In genomic region chr1:228162286-228163003, GRCh38 we compare ENCODE assay signal across 11 cellular contexts. TPM values are rescaled to one million over a fixed set of nuclear protein-coding genes. Genes with fewer than 3 reads are reported as not detected.
DNase-seq lines count a peak whose midpoint lies in the region; ATAC-seq and TF ChIP-seq lines count a peak whose summit lies in the region.
"Had no signal": no experiment of that assay in that cellular context is flagged by ENCODE, and none has a peak within 500 bp of the region (broad histone marks: within the 10 kb centered on the region; RNA-seq: fewer than 3 reads in every experiment).

No MANE protein-coding gene starts in this region.

- H3K9ac ChIP-seq in PC-3 (ENCODE audit: low read length) = no peak overlapping the region

- H3K79me2 ChIP-seq in PC-3 (ENCODE audit: low read length) = peaks cover 7% of the 10 kb centered on the region

- H3K4me1 ChIP-seq in PC-3 (ENCODE audit: insufficient read depth, low read length) (peaks cover 18% of the 10 kb centered on the region), esophagus (ENCODE audit: control insufficient read depth in 2 of 2, insufficient read depth in 2 of 2, low read length in 1 of 2) (peaks cover 20 to 26% of the 10 kb centered on the region in 2 donors), ovary (ENCODE audit: insufficient read depth) (peaks cover 17% of the 10 kb centered on the region)

- H3K9me3 Mint-ChIP-seq in CD4-positive, alpha-beta T cell = no peaks in the 10 kb centered on the region

- H3K36me3 ChIP-seq in PC-3 (ENCODE audit: low read depth, low read length) (no peaks in the 10 kb centered on the region), esophagus (ENCODE audit: control insufficient read depth in 2 of 2, insufficient read depth in 2 of 2, low read length in 1 of 2) (no peaks in the 10 kb centered on the region), ovary (no peaks in the 10 kb centered on the region)

- BruUV-seq in PC-3 (replicated peaks; lab: Mats Ljungman, UMichigan) = no TSS peak

- TF ChIP-seq EP300 in ovary (IDR thresholded peaks at IDR 0.05) = no peak

- no peak for DNase-seq in CD4-positive, alpha-beta T cell
- DNase-seq in PC-3 = peak; percentile 16
- peak in 3 of 5 donors; percentile 54 to 59 (median 56) for DNase-seq in ovary
- DNase-seq in NCI-H2171 (lab: John Stamatoyannopoulos, UW) = no peak
- no peak for DNase-seq in activated gamma-delta T cell treated with Interleukin-2 at 50 U/mL for 16 hours
- no peak for DNase-seq in NCI-H345 (lab: John Stamatoyannopoulos, UW)
- DNase-seq: activated CD8-positive, alpha-beta memory T cell treated with anti-CD3 and anti-CD28 coated beads for 24 hours; MM.1S; RPMI8226 had no signal

- H3K9me3 ChIP-seq in CD4-positive, alpha-beta T cell (ENCODE audit: control insufficient read depth, low read length) = no peaks in the 10 kb centered on the region
- no peaks in the 10 kb centered on the region for H3K9me3 ChIP-seq in PC-3 (ENCODE audit: low read length)
- H3K9me3 ChIP-seq in esophagus (ENCODE audit: control insufficient read depth in 2 of 2, insufficient read depth in 1 of 2, low read depth in 1 of 2, low read length in 1 of 2) = no peaks in the 10 kb centered on the region
- no peaks in the 10 kb centered on the region for H3K9me3 ChIP-seq in ovary

- H3K36me3 Mint-ChIP-seq in CD4-positive, alpha-beta T cell (ENCODE audit: low read depth) = peaks cover 14% of the 10 kb centered on the region

- no peak for TF ChIP-seq CTCF in CD4-positive, alpha-beta T cell (IDR thresholded peaks at IDR 0.05)
- TF ChIP-seq CTCF in PC-3 (conservative IDR thresholded peaks at IDR 0.05; ENCODE audit: low read depth, low read length) = no peak
- TF ChIP-seq CTCF in ovary (IDR thresholded peaks at IDR 0.05) = no peak

- H3F3A ChIP-seq in PC-3 (ENCODE audit: low read length, unreplicated experiment) = no peaks in the 10 kb centered on the region

- H4K20me1 ChIP-seq in PC-3 (ENCODE audit: low read length) = no peaks in the 10 kb centered on the region

- no peak overlapping the region for H3K4me2 ChIP-seq in PC-3 (ENCODE audit: low read length)

- no peaks in the 10 kb centered on the region for H3K9me2 ChIP-seq in PC-3 (replicated peaks; ENCODE audit: low read length)

- no peaks in the 10 kb centered on the region for H3K27me3 Mint-ChIP-seq in CD4-positive, alpha-beta T cell

- H3K4me3 ChIP-seq in PC-3 (ENCODE audit: low read length) (no peak overlapping the region), esophagus (ENCODE audit: low read depth in 1 of 2, low read length in 2 of 2) (no peak overlapping the region), ovary (no peak overlapping the region)

- ATAC-seq in CD4-positive, alpha-beta T cell (ENCODE audit: poor library complexity) = no peak
- ATAC-seq in PC-3 = no peak
- no peak for ATAC-seq in HG03378 (IDR thresholded peaks at IDR 0.05; ENCODE audit: unreplicated experiment)

- H3K4me3 Mint-ChIP-seq in CD4-positive, alpha-beta T cell = no peak overlapping the region

- intact Hi-C loops in CD4-positive, alpha-beta T cell (cut with DNase I, micrococcal nuclease) = no loop called here
- intact Hi-C loops in PC-3 (cut with micrococcal nuclease) (loop anchor here (10.0 kb wide), 1 partner anchor 378 kb away; no protein-coding TSS in a partner anchor), ovary (cut with DNase I) (loop anchor here in 2 of 4 donors (1.0 to 10.0 kb wide), 2 partner anchors 242 to 711 kb away; partner anchors contain the start of gene TRIM11 (in 1 of the 2))

- CTCF ChIA-PET in CD4-positive, alpha-beta T cell (lab: Charles Lee) = interaction anchor here (2.3 kb wide), 1 partner anchor 32 kb away, joined by 7 read pairs; no protein-coding TSS in a partner anchor
- CTCF ChIA-PET in PC-3 (lab: Charles Lee) = no interaction called here

- H2AFZ ChIP-seq in PC-3 (ENCODE audit: low read length) = no peak overlapping the region

- TF ChIP-seq POLR2A in ovary (IDR thresholded peaks at IDR 0.05) = no peak

- peak overlapping the region; percentile 98 for H3K27ac Mint-ChIP-seq in CD4-positive, alpha-beta T cell

- H3K4me1 Mint-ChIP-seq in CD4-positive, alpha-beta T cell (ENCODE audit: low read depth) = peaks cover 38% of the 10 kb centered on the region

- peak overlapping the region; percentile 26 for H3K27ac ChIP-seq in CD4-positive, alpha-beta T cell (ENCODE audit: low read depth, low read length)
- H3K27ac ChIP-seq in PC-3 (ENCODE audit: low read length) = no peak overlapping the region
- peak overlapping the region; percentile 36 to 95 for H3K27ac ChIP-seq in esophagus (ENCODE audit: low read depth in 2 of 2, low read length in 1 of 2)
- no peak overlapping the region for H3K27ac ChIP-seq in ovary

- POLR2A ChIA-PET in CD4-positive, alpha-beta T cell (lab: Charles Lee) = interaction anchor here (1.0 to 2.0 kb wide), 4 partner anchors 10 to 80 kb away, joined by 3 to 7 read pairs (median 4); partner anchors contain the start of genes ARF1 and GUK1
- POLR2A ChIA-PET in PC-3 (lab: Charles Lee; ENCODE audit: unreplicated experiment) = no interaction called here

- H3K27me3 ChIP-seq in CD4-positive, alpha-beta T cell (ENCODE audit: control insufficient read depth, insufficient read depth, low read length) = no peaks in the 10 kb centered on the region
- H3K27me3 ChIP-seq in PC-3 (ENCODE audit: low read length) (no peaks in the 10 kb centered on the region), esophagus (ENCODE audit: control insufficient read depth in 1 of 2, insufficient read depth in 2 of 2, low read length in 2 of 2) (no peaks in the 10 kb centered on the region), ovary (no peaks in the 10 kb centered on the region)

- 21 to 23% methylated on average over 14 of the region's 14 CpGs for WGBS in esophagus, 2 donors
- WGBS in ovary, 3 donors = 15 to 23% (median 22%) methylated on average over 9 to 14 of the region's 14 CpGs

RNA-seq across cellular contexts. Expression of gene IBA57, which starts 3.2 kb away (rescaled TPM):
- total RNA-seq in CD4-positive, alpha-beta T cell = 10 to 100 TPM; 19.7 to 19.9 TPM
- total RNA-seq in PC-3 (2014; rRNA removed) (13.3 and 18.3 TPM in 2 replicates), ovary (10 to 100 TPM in 4 of 7 donors, 1 to 10 TPM in 3; 3.7 to 14.5 (median 11.1) TPM)
- polyA plus RNA-seq in esophagus (1 to 10 TPM; 1.5 to 3.5 TPM), ovary (1 to 10 TPM; 2.8 to 5.8 TPM)

RNA-seq across cellular contexts. Expression of gene GJC2, which starts 12.7 kb away (rescaled TPM):
- total RNA-seq in CD4-positive, alpha-beta T cell = 1 to 10 TPM; 2.1 to 2.4 TPM
- 1.2 and 2.2 TPM in 2 replicates for total RNA-seq in PC-3 (2014; rRNA removed)
- polyA plus RNA-seq in esophagus = under 1 TPM; 0.57 to 0.64 TPM
- 10 to 100 TPM in 2 of 7 donors, 1 to 10 TPM in 5; 2.2 to 12.6 (median 8.0) TPM for total RNA-seq in ovary
- polyA plus RNA-seq in ovary = 1 to 10 TPM in 1 of 2 donors, under 1 TPM in 1; 0.18 to 2.3 TPM

RNA-seq across cellular contexts. Expression of gene GUK1, which starts 22.4 kb away (rescaled TPM):
- 100 to 1,000 TPM; 373 to 378 TPM for total RNA-seq in CD4-positive, alpha-beta T cell
- 996 and 1,117 TPM in 2 replicates for total RNA-seq in PC-3 (2014; rRNA removed)
- 100 to 1,000 TPM; 299 to 484 TPM for polyA plus RNA-seq in esophagus
- 100 to 1,000 TPM; 129 to 256 (median 171) TPM for total RNA-seq in ovary
- polyA plus RNA-seq in ovary = 100 to 1,000 TPM in 1 of 2 donors, 10 to 100 TPM in 1; 17.7 to 228 TPM

RNA-seq across cellular contexts. Expression of gene OBSCN, which starts 45.4 kb away (rescaled TPM):
- total RNA-seq in CD4-positive, alpha-beta T cell = 10 to 100 TPM; 80.8 to 82.2 TPM
- 29.1 and 42.7 TPM in 2 replicates for total RNA-seq in PC-3 (2014; rRNA removed)
- polyA plus RNA-seq in esophagus = 10 to 100 TPM in 1 of 2 donors, 1 to 10 TPM in 1; 7.7 to 20.6 TPM
- total RNA-seq in ovary = 10 to 100 TPM; 21.7 to 37.1 (median 29.9) TPM
- polyA plus RNA-seq in ovary = 10 to 100 TPM in 1 of 2 donors, 1 to 10 TPM in 1; 3.5 to 11.9 TPM

RNA-seq across cellular contexts. Expression of gene MRPL55, which starts 53.3 kb away (rescaled TPM):
- 100 to 1,000 TPM; 120 to 128 TPM for total RNA-seq in CD4-positive, alpha-beta T cell
- total RNA-seq in PC-3 (2014; rRNA removed) = 343 and 375 TPM in 2 replicates
- polyA plus RNA-seq in esophagus = 10 to 100 TPM; 87.0 to 94.9 TPM
- 10 to 100 TPM; 36.4 to 98.5 (median 43.3) TPM for total RNA-seq in ovary
- 10 to 100 TPM; 14.6 to 87.5 TPM for polyA plus RNA-seq in ovary

Comparison
In these comparisons a context has a peak if more than half of its experiments do, and no peak if none do; other contexts are left out.
1. DNase-seq: peak in PC-3 (single experiment) and ovary (3 of 5); none in CD4-positive, alpha-beta T cell (0 of 10), NCI-H2171 (single experiment), activated gamma-delta T cell treated with Interleukin-2 at 50 U/mL for 16 hours (single experiment) and NCI-H345 (single experiment).
2. H3K27ac ChIP-seq: peak in CD4-positive, alpha-beta T cell (single experiment) and esophagus (2 of 2); none in PC-3 (single experiment) and ovary (0 of 2).